In genomic region chr15:73389971-73390544, GRCh38 we compare ENCODE assay signal across 1 cellular context.
TF ChIP-seq lines count a peak whose summit lies in the region.

No MANE protein-coding gene starts in this region.

TF ChIP-seq in GM23338, 12 proteins besides CTCF, POLR2A, EP300 and RAD21 (continued from another document):
- TF ChIP-seq ZNF462 (CRISPR knock-in tag; IDR thresholded peaks at IDR 0.05) (no peak), POLR2AphosphoS5 (IDR thresholded peaks at IDR 0.05; ENCODE audit: low read depth) (no peak)
